18 cellular contexts compared by ENCODE assay signal in the genomic region with DNA sequence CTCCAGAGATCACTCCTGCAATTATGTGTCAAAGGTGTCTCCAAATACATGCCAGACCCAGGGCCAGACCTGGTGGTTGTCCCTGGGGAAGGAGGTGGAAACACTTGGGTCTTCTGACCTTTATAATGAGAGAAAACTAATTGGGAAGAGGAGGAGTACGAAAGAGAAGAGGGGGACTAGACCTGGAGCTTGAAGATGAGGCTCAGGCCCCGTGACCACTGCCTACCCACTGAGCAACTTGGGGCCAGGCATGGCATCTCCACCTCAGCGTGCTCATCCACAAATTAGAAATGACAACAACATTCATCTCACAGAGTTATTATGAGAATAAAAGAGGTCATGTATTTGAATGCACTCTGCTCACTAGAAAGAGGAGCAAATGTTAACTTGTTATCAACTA.
"Had no signal": no experiment of that assay in that cellular context is flagged by ENCODE, and none has a peak within 500 bp of the region (broad histone marks: within the 10 kb centered on the region; RNA-seq: fewer than 3 reads in every experiment).

No MANE protein-coding gene starts in this region.

- H3K4me1 Mint-ChIP-seq: activated naive CD4-positive, alpha-beta T cell treated with anti-CD3 and anti-CD28 coated beads, Interleukin-2, amount 50 U/mL, for 24 hours; WTC11 had no signal

- H3K27me3 Mint-ChIP-seq: activated CD4-positive, alpha-beta memory T cell treated with anti-CD3 and anti-CD28 coated beads for 36 hours; activated naive CD4-positive, alpha-beta T cell treated with anti-CD3 and anti-CD28 coated beads, Interleukin-2, amount 50 U/mL, for 24 hours; naive thymus-derived CD4-positive, alpha-beta T cell had no signal

- H3K9me3 Mint-ChIP-seq: activated CD4-positive, alpha-beta memory T cell treated with anti-CD3 and anti-CD28 coated beads for 36 hours; activated naive CD4-positive, alpha-beta T cell treated with anti-CD3 and anti-CD28 coated beads, Interleukin-2, amount 50 U/mL, for 24 hours; brain; naive thymus-derived CD4-positive, alpha-beta T cell; neural crest cell; WTC11 had no signal

- H3K4me3 ChIP-seq: coronary artery, lower lobe of right lung, thyroid gland, upper lobe of right lung had no signal

- ATAC-seq: left colon; lower lobe of right lung; naive thymus-derived CD4-positive, alpha-beta T cell; stimulated activated naive CD8-positive, alpha-beta T cell treated with anti-CD3 and anti-CD28 coated beads, Interleukin-15, Interleukin-2, amounts not matched to agents 100 U/mL and 50 U/mL, for 24 hours; upper lobe of right lung; WTC11 had no signal

- H3K27ac ChIP-seq: coronary artery, lower lobe of right lung, thyroid gland, upper lobe of right lung had no signal

- H3K27me3 ChIP-seq: thyroid gland, upper lobe of right lung had no signal

- H3K27ac Mint-ChIP-seq: activated CD4-positive, alpha-beta memory T cell treated with anti-CD3 and anti-CD28 coated beads for 36 hours; activated naive CD4-positive, alpha-beta T cell treated with anti-CD3 and anti-CD28 coated beads, Interleukin-2, amount 50 U/mL, for 24 hours; WTC11 had no signal

- H3K9me3 ChIP-seq: lower lobe of right lung, thyroid gland, upper lobe of right lung had no signal

- H3K4me3 Mint-ChIP-seq: activated CD4-positive, alpha-beta memory T cell treated with anti-CD3 and anti-CD28 coated beads for 36 hours; activated naive CD4-positive, alpha-beta T cell treated with anti-CD3 and anti-CD28 coated beads, Interleukin-2, amount 50 U/mL, for 24 hours; brain; naive thymus-derived CD4-positive, alpha-beta T cell; neural crest cell; WTC11 had no signal

- DNase-seq: activated CD4-positive, alpha-beta memory T cell treated with anti-CD3 and anti-CD28 coated beads for 36 hours; activated gamma-delta T cell; central memory CD4-positive, alpha-beta T cell; left colon; lower lobe of right lung; mesendoderm; naive thymus-derived CD4-positive, alpha-beta T cell; stimulated activated CD4-positive, alpha-beta T cell treated with anti-CD3 and anti-CD28 coated beads, Interleukin-4, amount 100 ng/mL, for 1 hour; stimulated activated naive CD8-positive, alpha-beta T cell treated with anti-CD3 and anti-CD28 coated beads, Interleukin-15, Interleukin-2, amounts not matched to agents 100 U/mL and 50 U/mL, for 24 hours; T-helper 1 cell; T-helper 9 cell; thyroid gland; upper lobe of right lung had no signal
